Comparison of ENCODE assay signal across 1 cellular context in the genomic region with DNA sequence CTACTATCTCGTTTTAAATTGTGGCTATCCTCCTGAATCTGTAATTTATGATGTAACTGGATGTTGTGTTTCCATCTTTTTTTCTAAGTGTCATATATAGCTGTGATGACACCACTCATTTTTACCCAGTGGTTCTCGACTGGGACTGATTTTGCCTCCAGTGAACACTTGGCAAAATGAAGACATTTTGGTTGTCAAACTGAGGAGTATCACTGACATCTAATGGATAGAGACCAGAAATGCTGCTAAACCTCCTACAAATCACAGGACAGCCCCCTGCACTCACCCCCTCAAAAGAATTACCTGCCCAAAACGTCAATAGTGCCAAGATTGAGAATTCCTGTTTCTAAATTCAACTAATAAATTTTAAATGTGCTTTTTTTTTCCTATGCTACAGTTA.
A peak's percentile ranks its signal among the peaks of the same experiment; 100 is the strongest.
TF ChIP-seq lines count a peak whose summit lies in the region.

No MANE protein-coding gene starts in this region.

TF ChIP-seq in HepG2, 621 proteins besides CTCF, POLR2A, EP300 and RAD21:
- no peak for TF ChIP-seq ZBTB8A (CRISPR knock-in tag; IDR thresholded peaks at IDR 0.05; ENCODE audit: borderline replicate concordance, low read depth)
- TF ChIP-seq STAG1 (CRISPR knock-in tag; IDR thresholded peaks at IDR 0.05), result peak; percentile 42
- TF ChIP-seq FOXP1 (IDR thresholded peaks at IDR 0.05), result no peak
- TF ChIP-seq FOXP1 (CRISPR knock-in tag; IDR thresholded peaks at IDR 0.05), result no peak
- no peak for TF ChIP-seq ELF4 (CRISPR knock-in tag; IDR thresholded peaks at IDR 0.05; ENCODE audit: borderline replicate concordance)
- TF ChIP-seq, protein P1, sequence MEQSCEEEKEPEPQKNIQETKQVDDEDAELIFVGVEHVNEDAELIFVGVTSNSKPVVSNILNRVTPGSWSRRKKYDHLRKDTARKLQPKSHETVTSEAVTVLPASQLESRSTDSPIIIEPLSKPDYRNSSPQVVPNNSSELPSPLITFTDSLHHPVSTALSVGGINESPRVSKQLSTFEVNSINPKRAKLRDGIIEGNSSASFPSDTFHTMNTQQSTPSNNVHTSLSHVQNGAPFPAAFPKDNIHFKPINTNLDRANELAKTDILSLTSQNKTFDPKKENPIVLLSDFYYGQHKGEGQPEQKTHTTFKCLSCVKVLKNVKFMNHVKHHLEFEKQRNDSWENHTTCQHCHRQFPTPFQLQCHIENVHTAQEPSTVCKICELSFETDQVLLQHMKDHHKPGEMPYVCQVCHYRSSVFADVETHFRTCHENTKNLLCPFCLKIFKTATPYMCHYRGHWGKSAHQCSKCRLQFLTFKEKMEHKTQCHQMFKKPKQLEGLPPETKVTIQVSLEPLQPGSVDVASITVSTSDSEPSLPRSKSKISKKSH (CRISPR knock-in tag; IDR thresholded peaks at IDR 0.05; ENCODE audit: borderline replicate concordance), result no peak
- no peak for TF ChIP-seq ATF7-NPFF (CRISPR knock-in tag; IDR thresholded peaks at IDR 0.05; ENCODE audit: low read depth)
